Comparison of ENCODE assay signal across 27 cellular contexts in genomic region chr1:217437375-217437774, GRCh38.
"Had no signal": no experiment of that assay in that cellular context is flagged by ENCODE, and none has a peak within 500 bp of the region (broad histone marks: within the 10 kb centered on the region; RNA-seq: fewer than 3 reads in every experiment).

No MANE protein-coding gene starts in this region.

- H3K27ac Mint-ChIP-seq: activated CD4-positive, alpha-beta memory T cell treated with anti-CD3 and anti-CD28 coated beads, Interleukin-2, amount 10 ng/mL, durations not matched to agents 7 days and 5 days; activated CD4-positive, alpha-beta T cell treated with anti-CD3 and anti-CD28 coated beads, Interleukin-2, amount 10 ng/mL, durations not matched to agents 7 days and 5 days; activated naive CD4-positive, alpha-beta T cell treated with anti-CD3 and anti-CD28 coated beads, Interleukin-2, amount 10 ng/mL, durations not matched to agents 7 days and 5 days; activated naive CD4-positive, alpha-beta T cell treated with anti-CD3 and anti-CD28 coated beads, Interleukin-2, amount 50 U/mL, for 72 hours; activated naive CD8-positive, alpha-beta T cell treated with anti-CD3 and anti-CD28 coated beads, Interleukin-2, amount 10 ng/mL, durations not matched to agents 7 days and 5 days; activated T-cell treated with anti-CD3 and anti-CD28 coated beads, Interleukin-2, amount 50 U/mL, for 24 hours; activated T-cell treated with anti-CD3 and anti-CD28 coated beads, Interleukin-2, amount 50 U/mL, for 72 hours; brain had no signal

- H3K27me3 Mint-ChIP-seq: activated CD4-positive, alpha-beta memory T cell treated with anti-CD3 and anti-CD28 coated beads, Interleukin-2, amount 10 ng/mL, durations not matched to agents 7 days and 5 days; activated CD4-positive, alpha-beta T cell treated with anti-CD3 and anti-CD28 coated beads, Interleukin-2, amount 10 ng/mL, durations not matched to agents 7 days and 5 days; activated naive CD4-positive, alpha-beta T cell treated with anti-CD3 and anti-CD28 coated beads, Interleukin-2, amount 10 ng/mL, durations not matched to agents 7 days and 5 days; activated naive CD8-positive, alpha-beta T cell treated with anti-CD3 and anti-CD28 coated beads, Interleukin-2, amount 10 ng/mL, durations not matched to agents 7 days and 5 days; activated T-cell treated with anti-CD3 and anti-CD28 coated beads, Interleukin-2, amount 50 U/mL, for 24 hours; central memory CD8-positive, alpha-beta T cell; effector memory CD8-positive, alpha-beta T cell had no signal

- H3K4me1 Mint-ChIP-seq: activated CD4-positive, alpha-beta memory T cell treated with anti-CD3 and anti-CD28 coated beads, Interleukin-2, amount 10 ng/mL, durations not matched to agents 7 days and 5 days; activated CD4-positive, alpha-beta T cell treated with anti-CD3 and anti-CD28 coated beads, Interleukin-2, amount 10 ng/mL, durations not matched to agents 7 days and 5 days; activated naive CD4-positive, alpha-beta T cell treated with anti-CD3 and anti-CD28 coated beads, Interleukin-2, amount 10 ng/mL, durations not matched to agents 7 days and 5 days; activated naive CD8-positive, alpha-beta T cell treated with anti-CD3 and anti-CD28 coated beads, Interleukin-2, amount 10 ng/mL, durations not matched to agents 7 days and 5 days; central memory CD8-positive, alpha-beta T cell had no signal

- H3K27ac ChIP-seq: ascending aorta, breast epithelium, epithelial cell of prostate, esophagus squamous epithelium, gastroesophageal sphincter had no signal

- H3K36me3 ChIP-seq: breast epithelium had no signal

- H3K4me3 Mint-ChIP-seq: activated CD4-positive, alpha-beta memory T cell treated with anti-CD3 and anti-CD28 coated beads, Interleukin-2, amount 10 ng/mL, durations not matched to agents 7 days and 5 days; activated CD4-positive, alpha-beta T cell treated with anti-CD3 and anti-CD28 coated beads, Interleukin-2, amount 10 ng/mL, durations not matched to agents 7 days and 5 days; activated naive CD4-positive, alpha-beta T cell treated with anti-CD3 and anti-CD28 coated beads, Interleukin-2, amount 10 ng/mL, durations not matched to agents 7 days and 5 days; activated naive CD8-positive, alpha-beta T cell treated with anti-CD3 and anti-CD28 coated beads, Interleukin-2, amount 10 ng/mL, durations not matched to agents 7 days and 5 days; activated T-cell treated with anti-CD3 and anti-CD28 coated beads, Interleukin-2, amount 50 U/mL, for 24 hours; activated T-cell treated with anti-CD3 and anti-CD28 coated beads, Interleukin-2, amount 50 U/mL, for 72 hours; brain; central memory CD8-positive, alpha-beta T cell; effector memory CD8-positive, alpha-beta T cell had no signal

- H3K4me1 ChIP-seq: ascending aorta, breast epithelium, esophagus squamous epithelium, gastroesophageal sphincter had no signal

- ATAC-seq: activated naive CD4-positive, alpha-beta T cell treated with anti-CD3 and anti-CD28 coated beads, Interleukin-2, amount 50 U/mL, for 72 hours; activated T-cell treated with anti-CD3 and anti-CD28 coated beads, Interleukin-2, amount 50 U/mL, for 72 hours; effector memory CD8-positive, alpha-beta T cell; gastroesophageal sphincter had no signal

- H3K9me3 ChIP-seq: breast epithelium, esophagus squamous epithelium had no signal

- DNase-seq: activated CD4-positive, alpha-beta memory T cell treated with anti-CD3 and anti-CD28 coated beads, Interleukin-2, amount 10 ng/mL, durations not matched to agents 7 days and 5 days; activated CD4-positive, alpha-beta T cell treated with anti-CD3 and anti-CD28 coated beads for 1 hour; activated CD4-positive, alpha-beta T cell treated with anti-CD3 and anti-CD28 coated beads for 4 hours; activated CD4-positive, alpha-beta T cell treated with anti-CD3 and anti-CD28 coated beads, Interleukin-2, amount 10 ng/mL, durations not matched to agents 7 days and 5 days; activated CD4-positive, alpha-beta T cell treated with anti-CD3 and anti-CD28 coated beads, Interleukin-2, amount 50 U/mL, for 4 hours; activated CD8-positive, alpha-beta memory T cell treated with anti-CD3 and anti-CD28 coated beads, Interleukin-2, amount 50 U/mL, for 48 hours; activated gamma-delta T cell; activated naive CD4-positive, alpha-beta T cell; activated naive CD4-positive, alpha-beta T cell treated with anti-CD3 and anti-CD28 coated beads, Interleukin-2, amount 10 ng/mL, durations not matched to agents 7 days and 5 days; activated naive CD8-positive, alpha-beta T cell treated with anti-CD3 and anti-CD28 coated beads, Interleukin-2, amount 10 ng/mL, durations not matched to agents 7 days and 5 days; activated T-cell treated with anti-CD3 and anti-CD28 coated beads for 4 hours; activated T-cell treated with anti-CD3 and anti-CD28 coated beads, Interleukin-2, amount 50 U/mL, for 24 hours; activated T-cell treated with anti-CD3 and anti-CD28 coated beads, Interleukin-2, amount 50 U/mL, for 72 hours; cortex of kidney; dermis blood vessel endothelial cell; effector CD4-positive, alpha-beta T cell; effector memory CD8-positive, alpha-beta T cell; esophagus squamous epithelium; foreskin melanocyte; T-helper 2 cell had no signal

- H3K27me3 ChIP-seq: ascending aorta, breast epithelium, esophagus squamous epithelium, gastroesophageal sphincter had no signal

- H3K4me3 ChIP-seq: ascending aorta, breast epithelium, esophagus squamous epithelium, gastroesophageal sphincter had no signal
